In the genomic region with DNA sequence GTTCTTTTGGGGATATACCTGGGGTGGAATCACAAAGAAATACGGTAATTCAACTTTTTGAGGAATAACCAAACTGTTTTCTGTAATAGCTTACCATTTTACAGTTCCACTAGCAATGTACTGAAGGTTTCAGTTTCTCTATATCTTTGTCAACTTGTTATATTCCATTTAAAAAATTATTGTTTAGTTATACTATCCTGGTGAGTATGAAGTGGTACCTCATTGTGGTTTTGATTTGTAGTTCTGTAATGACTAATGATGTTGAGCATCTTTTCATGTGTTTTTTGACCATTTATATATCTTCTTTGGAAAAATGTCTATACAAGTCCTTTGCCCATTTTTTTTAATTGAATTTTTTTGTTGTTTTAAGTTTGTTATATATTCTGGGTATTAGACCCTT, we compare ENCODE assay signal across 20 cellular contexts. TPM values are rescaled to one million over a fixed set of nuclear protein-coding genes. Genes with fewer than 3 reads are reported as not detected.
DNase-seq lines count a peak whose midpoint lies in the region; ATAC-seq and FAIRE-seq lines count a peak whose summit lies in the region.
"Had no signal": no experiment of that assay in that cellular context is flagged by ENCODE, and none has a peak within 500 bp of the region (broad histone marks: within the 10 kb centered on the region; RNA-seq: fewer than 3 reads in every experiment).

No MANE protein-coding gene starts in this region.

- H3K27ac ChIP-seq in right cardiac atrium (ENCODE audit: low read length) = no peak overlapping the region
- H3K27ac ChIP-seq: neural progenitor cell, suprapubic skin had no signal

- H3K27me3 ChIP-seq in right cardiac atrium (ENCODE audit: control insufficient read depth, insufficient read depth) = no peaks in the 10 kb centered on the region
- H3K27me3 ChIP-seq: neural progenitor cell, suprapubic skin had no signal

- no peaks in the 10 kb centered on the region for H3K36me3 Mint-ChIP-seq in activated naive CD4-positive, alpha-beta T cell treated with anti-CD3 and anti-CD28 coated beads, Interleukin-2, amount 50 U/mL, for 72 hours
- H3K36me3 Mint-ChIP-seq in T-helper 17 cell (ENCODE audit: low read depth) = peaks cover 2% of the 10 kb centered on the region
- H3K36me3 Mint-ChIP-seq: CD4-positive, CD25-positive, alpha-beta regulatory T cell; WTC11 had no signal

- H3K4me1 ChIP-seq in right cardiac atrium (ENCODE audit: control insufficient read depth, insufficient read depth, low read length) = no peaks in the 10 kb centered on the region
- H3K4me1 ChIP-seq: HAP-1, neural progenitor cell, suprapubic skin had no signal

- no peaks in the 10 kb centered on the region for H3K9me3 Mint-ChIP-seq in activated naive CD4-positive, alpha-beta T cell treated with anti-CD3 and anti-CD28 coated beads, Interleukin-2, amount 50 U/mL, for 72 hours
- H3K9me3 Mint-ChIP-seq: CD4-positive, CD25-positive, alpha-beta regulatory T cell; immature natural killer cell; neural progenitor cell; WTC11 had no signal

- DNase-seq in activated naive CD4-positive, alpha-beta T cell treated with anti-CD3 and anti-CD28 coated beads, Interleukin-2, amount 50 U/mL, for 72 hours (ENCODE audit: low spot score in 2 of 2) = no peak
- no peak for DNase-seq in activated naive CD4-positive, alpha-beta T cell (lab: John Stamatoyannopoulos, UW)
- DNase-seq in T-helper 17 cell (no peak), left colon (no peak), NCI-H446 (lab: John Stamatoyannopoulos, UW) (no peak), right cardiac atrium (no peak)
- DNase-seq: activated gamma-delta T cell treated with Interleukin-2 at 50 U/mL for 16 hours, aorta, caudate nucleus, DMS 273 treated with DMSO at 0.1 percent for 48 hours, immature natural killer cell, NCI-H1417 treated with DMSO at 0.1 percent for 48 hours, NCI-H446 treated with DMSO at 0.1 percent for 48 hours had no signal

- H3K4me3 ChIP-seq in right cardiac atrium (ENCODE audit: low read length) = no peak overlapping the region
- H3K4me3 ChIP-seq: HAP-1, neural progenitor cell, suprapubic skin had no signal

- WGBS in right cardiac atrium = 96% methylated on average over 1 of the region's 1 CpG

- no peaks in the 10 kb centered on the region for H3K27me3 Mint-ChIP-seq in T-helper 17 cell
- H3K27me3 Mint-ChIP-seq: CD4-positive, CD25-positive, alpha-beta regulatory T cell had no signal

- H3K27ac Mint-ChIP-seq in activated naive CD4-positive, alpha-beta T cell treated with anti-CD3 and anti-CD28 coated beads, Interleukin-2, amount 50 U/mL, for 72 hours = no peak overlapping the region
- H3K27ac Mint-ChIP-seq in T-helper 17 cell = peak overlapping the region; percentile 81
- H3K27ac Mint-ChIP-seq: neural progenitor cell had no signal

- intact Hi-C loops in left colon (cut with DNase I, micrococcal nuclease) = no loop called here
- intact Hi-C loops in right cardiac atrium (cut with DNase I) = no loop called here

- peak; percentile 72 for FAIRE-seq in colon (lab: Jason Lieb, UNC)

- ATAC-seq in activated naive CD4-positive, alpha-beta T cell treated with anti-CD3 and anti-CD28 coated beads, Interleukin-2, amount 50 U/mL, for 72 hours = peak; percentile 66 to 94
- no peak for ATAC-seq in T-helper 17 cell
- no peak for ATAC-seq in left colon
- ATAC-seq in right cardiac atrium = no peak
- no peak for ATAC-seq in HG03025 (IDR thresholded peaks at IDR 0.05; ENCODE audit: low FRiP score, unreplicated experiment)
- ATAC-seq: WTC11 had no signal

- no peak overlapping the region for H3K4me3 Mint-ChIP-seq in T-helper 17 cell
- H3K4me3 Mint-ChIP-seq: CD4-positive, CD25-positive, alpha-beta regulatory T cell; immature natural killer cell; neural progenitor cell; WTC11 had no signal

- H3K4me1 Mint-ChIP-seq in T-helper 17 cell = peaks cover 10% of the 10 kb centered on the region
- H3K4me1 Mint-ChIP-seq: neural progenitor cell had no signal

- H3K9me3 ChIP-seq in T-helper 17 cell (ENCODE audit: control insufficient read depth, low read length, poor library complexity, severe bottlenecking) (no peaks in the 10 kb centered on the region), right cardiac atrium (ENCODE audit: control insufficient read depth, low read length) (no peaks in the 10 kb centered on the region)
- H3K9me3 ChIP-seq: HAP-1, suprapubic skin had no signal

RNA-seq across cellular contexts. Expression of a gene that starts 39.4 kb away (rescaled TPM):
- 10 to 100 TPM; 22.3 to 39.6 TPM for total RNA-seq in activated naive CD4-positive, alpha-beta T cell treated with anti-CD3 and anti-CD28 coated beads, Interleukin-2, amount 50 U/mL, for 72 hours
- total RNA-seq in T-helper 17 cell (10 to 100 TPM; 10.0 to 13.7 TPM), left colon (100 to 1,000 TPM in 1 of 2 donors, 10 to 100 TPM in 1; 80.3 to 129 TPM), right cardiac atrium (10 to 100 TPM; 68.4 to 85.3 (median 72.3) TPM)
- 46.1 TPM for polyA plus RNA-seq in right cardiac atrium

Comparison
In these comparisons a context has a peak if more than half of its experiments do, and no peak if none do; other contexts are left out.
1. ATAC-seq: peak in activated naive CD4-positive, alpha-beta T cell treated with anti-CD3 and anti-CD28 coated beads, Interleukin-2, amount 50 U/mL, for 72 hours (2 of 2); none in T-helper 17 cell (single experiment), left colon (single experiment), right cardiac atrium (0 of 2) and HG03025 (single experiment).